In genomic region chr14:34826661-34827060, GRCh38 we compare ENCODE assay signal across 14 cellular contexts. TPM values are rescaled to one million over a fixed set of nuclear protein-coding genes. Genes with fewer than 3 reads are reported as not detected.
DNase-seq lines count a peak whose midpoint lies in the region; ATAC-seq and TF ChIP-seq lines count a peak whose summit lies in the region.
"Had no signal": no experiment of that assay in that cellular context is flagged by ENCODE, and none has a peak within 500 bp of the region (broad histone marks: within the 10 kb centered on the region; RNA-seq: fewer than 3 reads in every experiment).

No MANE protein-coding gene starts in this region.

- H3K4me1 ChIP-seq in hepatocyte (ENCODE audit: insufficient read depth) (no peaks in the 10 kb centered on the region), aorta (ENCODE audit: control insufficient read depth in 1 of 2, insufficient read depth in 2 of 2, low read length in 2 of 2) (no peaks in the 10 kb centered on the region)
- H3K4me1 ChIP-seq: testis had no signal

- H3K27me3 ChIP-seq in brain microvascular endothelial cell (replicated peaks) (no peaks in the 10 kb centered on the region), hepatocyte (no peaks in the 10 kb centered on the region), aorta (ENCODE audit: control insufficient read depth in 1 of 2, insufficient read depth in 2 of 2, low read length in 1 of 2) (no peaks in the 10 kb centered on the region)
- H3K27me3 ChIP-seq: testis had no signal

- H3K36me3 Mint-ChIP-seq in T-helper 2 cell treated with Interferon-gamma antibody and Interleukin-4, amounts not matched to agents 5 μg/mL and 100 μg/mL, for 36 hours (ENCODE audit: low read depth), result peaks cover 44% of the 10 kb centered on the region
- peaks cover 5 to 72% (median 22%) of the 10 kb centered on the region in 3 donors for H3K36me3 Mint-ChIP-seq in naive thymus-derived CD8-positive, alpha-beta T cell

- H3K79me2 ChIP-seq in hepatocyte, result peaks cover 6% of the 10 kb centered on the region

- no peak overlapping the region for H3K4me3 Mint-ChIP-seq in T-helper 2 cell treated with Interferon-gamma antibody and Interleukin-4, amounts not matched to agents 5 μg/mL and 100 μg/mL, for 36 hours
- H3K4me3 Mint-ChIP-seq in naive thymus-derived CD8-positive, alpha-beta T cell, result no peak overlapping the region
- H3K4me3 Mint-ChIP-seq: nephron progenitor cell had no signal

- in situ Hi-C loops in brain microvascular endothelial cell (cut with HindIII; ENCODE audit: low pct_ligation_motif_present, low sequenced_read_pairs), result no loop called here

- H3K27me3 Mint-ChIP-seq in T-helper 2 cell treated with Interferon-gamma antibody and Interleukin-4, amounts not matched to agents 5 μg/mL and 100 μg/mL, for 36 hours (ENCODE audit: low read depth), result no peaks in the 10 kb centered on the region
- H3K27me3 Mint-ChIP-seq in naive thymus-derived CD8-positive, alpha-beta T cell, result no peaks in the 10 kb centered on the region

- no peaks in the 10 kb centered on the region for H3K9me2 ChIP-seq in hepatocyte (replicated peaks; ENCODE audit: insufficient read depth)

- ATAC-seq in naive thymus-derived CD8-positive, alpha-beta T cell, result no peak
- no peak for ATAC-seq in aorta (ENCODE audit: low FRiP score)

- H3K9me3 ChIP-seq in hepatocyte (ENCODE audit: low read depth), result no peaks in the 10 kb centered on the region
- no peaks in the 10 kb centered on the region for H3K9me3 ChIP-seq in aorta (ENCODE audit: control insufficient read depth, low read length)
- H3K9me3 ChIP-seq: testis had no signal

- H3K27ac ChIP-seq in brain microvascular endothelial cell (no peak overlapping the region), hepatocyte (no peak overlapping the region), aorta (ENCODE audit: low read depth in 1 of 2, low read length in 2 of 2) (no peak overlapping the region)
- H3K27ac ChIP-seq: 22Rv1, PC-9, testis had no signal

- H3K36me3 ChIP-seq in brain microvascular endothelial cell (replicated peaks) (peaks cover 14% of the 10 kb centered on the region), hepatocyte (replicated peaks; ENCODE audit: insufficient read depth, low read depth) (no peaks in the 10 kb centered on the region), aorta (ENCODE audit: control insufficient read depth in 1 of 2, insufficient read depth in 2 of 2, low read length in 1 of 2) (no peaks in the 10 kb centered on the region)

- POLR2A ChIA-PET in naive thymus-derived CD8-positive, alpha-beta T cell (lab: Charles Lee), result interaction anchor here (0.6 kb wide), 1 partner anchor 218 kb away, joined by 4 read pairs; no protein-coding TSS in a partner anchor

- H3K4me3 ChIP-seq in brain microvascular endothelial cell (ENCODE audit: low read depth, low read length) (no peak overlapping the region), hepatocyte (no peak overlapping the region), aorta (ENCODE audit: low read length in 2 of 2) (no peak overlapping the region)
- H3K4me3 ChIP-seq: PC-9, testis had no signal

- no peak for DNase-seq in T-helper 2 cell treated with Interferon-gamma antibody and Interleukin-4, amounts not matched to agents 5 μg/mL and 100 μg/mL, for 36 hours (ENCODE audit: low spot score)
- DNase-seq in T-helper 2 cell (no peak), LHCN-M2 (ENCODE audit: low read depth) (peak; percentile 52), brain microvascular endothelial cell (peak; percentile 23), NCI-H2029 (lab: John Stamatoyannopoulos, UW) (no peak), hepatocyte (ENCODE audit: low spot score) (no peak), aorta (no peak)
- no peak for DNase-seq in naive thymus-derived CD8-positive, alpha-beta T cell
- DNase-seq: amniotic stem cell, DMS 273 treated with DMSO at 0.1 percent for 48 hours, nephron progenitor cell, PC-9, testis had no signal

- intact Hi-C loops in aorta (cut with DNase I), result no loop called here

- no peaks in the 10 kb centered on the region for H4K20me1 ChIP-seq in hepatocyte (ENCODE audit: insufficient read depth, poor library complexity, severe bottlenecking)

- TF ChIP-seq CTCF in brain microvascular endothelial cell (IDR thresholded peaks at IDR 0.05; ENCODE audit: low read depth, low read length, missing control alignments), result no peak
- no peak for TF ChIP-seq CTCF in hepatocyte (IDR thresholded peaks at IDR 0.05; ENCODE audit: poor library complexity)

- no peak overlapping the region for H2AFZ ChIP-seq in hepatocyte
- H2AFZ ChIP-seq: PC-9 had no signal

- H3K4me1 Mint-ChIP-seq in T-helper 2 cell treated with Interferon-gamma antibody and Interleukin-4, amounts not matched to agents 5 μg/mL and 100 μg/mL, for 36 hours (ENCODE audit: low read depth), result peaks cover 16% of the 10 kb centered on the region
- H3K4me1 Mint-ChIP-seq in naive thymus-derived CD8-positive, alpha-beta T cell, result peaks cover 27 to 42% (median 36%) of the 10 kb centered on the region in 4 donors

- H3K9me3 Mint-ChIP-seq in T-helper 2 cell treated with Interferon-gamma antibody and Interleukin-4, amounts not matched to agents 5 μg/mL and 100 μg/mL, for 36 hours, result no peaks in the 10 kb centered on the region
- H3K9me3 Mint-ChIP-seq in naive thymus-derived CD8-positive, alpha-beta T cell, result no peaks in the 10 kb centered on the region

- H3K4me2 ChIP-seq in hepatocyte, result no peak overlapping the region
- H3K4me2 ChIP-seq: PC-9 had no signal

- H3K27ac Mint-ChIP-seq in T-helper 2 cell treated with Interferon-gamma antibody and Interleukin-4, amounts not matched to agents 5 μg/mL and 100 μg/mL, for 36 hours, result peak overlapping the region; percentile 12
- H3K27ac Mint-ChIP-seq in naive thymus-derived CD8-positive, alpha-beta T cell, result peak overlapping the region in 9 of 10 donors; percentile 5 to 79 (median 34)
- H3K27ac Mint-ChIP-seq: nephron progenitor cell had no signal

- 91% methylated on average over 2 of the region's 2 CpGs for WGBS in hepatocyte (ENCODE audit: low lambda C conversion rate, missing lambda C conversion rate)
- 92 to 98% methylated on average over 2 of the region's 2 CpGs for WGBS in aorta, 2 donors

RNA-seq across cellular contexts. Expression of gene BAZ1A, which starts 48.5 kb away (rescaled TPM):
- total RNA-seq in LHCN-M2 (2014; rRNA removed), result 39.4 and 49.1 TPM in 2 replicates
- polyA plus RNA-seq in LHCN-M2 (2012), result 7.6 TPM
- 10 to 100 TPM; 44.5 to 47.5 TPM for total RNA-seq in naive thymus-derived CD8-positive, alpha-beta T cell
- 10 to 100 TPM in 1 of 3 donors, 1 to 10 TPM in 2; 8.5 to 10.7 (median 9.1) TPM for polyA plus RNA-seq in naive thymus-derived CD8-positive, alpha-beta T cell
- total RNA-seq in hepatocyte, result 19.8 and 24.7 TPM in 2 replicates
- polyA plus RNA-seq in hepatocyte, result 20.9 and 23.4 TPM in 2 replicates
- total RNA-seq in aorta, result 10 to 100 TPM; 24.8 to 26.6 TPM
- polyA plus RNA-seq in aorta, result 10 to 100 TPM in 1 of 2 donors, 1 to 10 TPM in 1; 9.1 to 19.5 TPM

Comparison
In these comparisons a context has a peak if more than half of its experiments do, and no peak if none do; other contexts are left out.
1. DNase-seq: peak in LHCN-M2 (single experiment) and brain microvascular endothelial cell (single experiment); none in T-helper 2 cell treated with Interferon-gamma antibody and Interleukin-4, amounts not matched to agents 5 μg/mL and 100 μg/mL, for 36 hours (single experiment), T-helper 2 cell (0 of 5), naive thymus-derived CD8-positive, alpha-beta T cell (0 of 10), NCI-H2029 (single experiment), hepatocyte (single experiment) and aorta (0 of 2).